8 cellular contexts compared by ENCODE assay signal in the genomic region with DNA sequence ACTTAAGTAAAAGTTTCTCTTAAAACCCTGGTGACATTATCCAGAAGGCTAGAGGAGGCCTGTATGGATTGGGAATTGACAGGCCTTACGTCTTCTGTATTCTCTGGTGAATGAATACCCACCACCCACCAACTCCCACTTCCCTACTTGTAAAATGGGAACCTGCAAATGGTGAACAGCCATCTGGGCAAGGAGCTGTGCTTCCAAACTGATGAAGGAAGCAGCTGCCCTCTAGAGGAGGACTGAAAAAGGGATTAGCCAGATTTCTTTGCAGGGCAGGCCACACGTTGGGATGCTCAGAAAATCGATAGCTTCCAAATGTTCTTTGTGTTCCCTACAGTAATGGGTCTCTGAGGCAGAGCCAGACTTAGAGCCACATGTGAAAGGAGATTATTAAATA. TPM values are rescaled to one million over a fixed set of nuclear protein-coding genes. Genes with fewer than 3 reads are reported as not detected.
DNase-seq lines count a peak whose midpoint lies in the region; ATAC-seq, FAIRE-seq and TF ChIP-seq lines count a peak whose summit lies in the region.

No MANE protein-coding gene starts in this region.

- no peak overlapping the region for H2AK5ac ChIP-seq in mesenchymal stem cell (ENCODE audit: low read length, severe bottlenecking)

- TF ChIP-seq POLR2A in prostate gland (IDR thresholded peaks at IDR 0.05) = no peak

- peak; percentile 52 for DNase-seq in ELR (ENCODE audit: low read depth)
- peak; percentile 16 for DNase-seq in astrocyte of the cerebellum (ENCODE audit: low read depth)
- DNase-seq in mesenchymal stem cell = peak; percentile 24
- no peak for DNase-seq in prostate gland (ENCODE audit: low spot score)
- no peak for DNase-seq in frontal cortex (ENCODE audit: low spot score in 2 of 2)

- no peak overlapping the region for H4K8ac ChIP-seq in mesenchymal stem cell (ENCODE audit: low read length)

- H3K27me3 ChIP-seq in mesenchymal stem cell (ENCODE audit: control insufficient read depth in 1 of 2, insufficient read depth in 1 of 2, low read length in 2 of 2) (no peaks in the 10 kb centered on the region), prostate gland (replicated peaks; ENCODE audit: insufficient read depth) (no peaks in the 10 kb centered on the region)

- no peak overlapping the region for H2BK120ac ChIP-seq in mesenchymal stem cell (ENCODE audit: low read depth, low read length)

- no peak for ATAC-seq in stimulated activated memory B cell treated with anti-CD40 and anti-IgM and Interleukin-4, amounts not matched to agents 10 μg/mL and 1 μg/mL and 100 μg/mL, for 72 hours
- no peak for ATAC-seq in HG03097 (IDR thresholded peaks at IDR 0.05; ENCODE audit: low FRiP score, unreplicated experiment)

- H3K4me3 Mint-ChIP-seq in stimulated activated memory B cell treated with anti-CD40 and anti-IgM and Interleukin-4, amounts not matched to agents 10 μg/mL and 1 μg/mL and 100 μg/mL, for 72 hours = no peak overlapping the region

- no peak overlapping the region for H3K27ac Mint-ChIP-seq in stimulated activated memory B cell treated with anti-CD40 and anti-IgM and Interleukin-4, amounts not matched to agents 10 μg/mL and 1 μg/mL and 100 μg/mL, for 72 hours

- no peak overlapping the region for H3K4me2 ChIP-seq in mesenchymal stem cell (ENCODE audit: low read length, poor library complexity, severe bottlenecking)

- H2BK15ac ChIP-seq in mesenchymal stem cell (ENCODE audit: low read depth, poor library complexity, severe bottlenecking) = no peak overlapping the region

- no peak overlapping the region for H2BK5ac ChIP-seq in mesenchymal stem cell (ENCODE audit: low read depth, low read length, poor library complexity, severe bottlenecking)

- H2AFZ ChIP-seq in mesenchymal stem cell (ENCODE audit: low read depth, low read length) = no peak overlapping the region

- no peaks in the 10 kb centered on the region for H3K9me3 Mint-ChIP-seq in stimulated activated memory B cell treated with anti-CD40 and anti-IgM and Interleukin-4, amounts not matched to agents 10 μg/mL and 1 μg/mL and 100 μg/mL, for 72 hours

- no peak overlapping the region for H3K23ac ChIP-seq in mesenchymal stem cell (ENCODE audit: low read length in 2 of 2)

- WGBS in mesenchymal stem cell = 67% methylated on average over 3 of the region's 3 CpGs
- 42% methylated on average over 3 of the region's 3 CpGs for WGBS in prostate gland

- H3K36me3 ChIP-seq in mesenchymal stem cell (ENCODE audit: control insufficient read depth in 1 of 2, insufficient read depth in 2 of 2, low read depth in 1 of 2, low read length in 2 of 2) (no peaks in the 10 kb centered on the region), prostate gland (no peaks in the 10 kb centered on the region)

- no peak overlapping the region for H3K14ac ChIP-seq in mesenchymal stem cell (ENCODE audit: low read length in 2 of 2)

- no peak overlapping the region for H3K4me3 ChIP-seq in astrocyte of the cerebellum (ENCODE audit: low read depth, low read length)
- H3K4me3 ChIP-seq in mesenchymal stem cell (ENCODE audit: insufficient read depth in 1 of 2, low read depth in 1 of 2, low read length in 2 of 2) = no peak overlapping the region
- H3K4me3 ChIP-seq in prostate gland = no peak overlapping the region

- in situ Hi-C loops in astrocyte of the cerebellum (cut with HindIII; ENCODE audit: low sequenced_read_pairs) = no loop called here

- H2BK12ac ChIP-seq in mesenchymal stem cell (ENCODE audit: low read length in 2 of 2) = no peak overlapping the region

- intact Hi-C loops in prostate gland (cut with DNase I) = no loop called here

- H3K4me1 Mint-ChIP-seq in stimulated activated memory B cell treated with anti-CD40 and anti-IgM and Interleukin-4, amounts not matched to agents 10 μg/mL and 1 μg/mL and 100 μg/mL, for 72 hours = peaks cover 4% of the 10 kb centered on the region

- H3K36me3 Mint-ChIP-seq in stimulated activated memory B cell treated with anti-CD40 and anti-IgM and Interleukin-4, amounts not matched to agents 10 μg/mL and 1 μg/mL and 100 μg/mL, for 72 hours = no peaks in the 10 kb centered on the region

- no peak overlapping the region for H3K4ac ChIP-seq in mesenchymal stem cell (ENCODE audit: low read depth in 1 of 2, low read length in 2 of 2)

- H3K79me1 ChIP-seq in mesenchymal stem cell (replicated peaks; ENCODE audit: low read length, poor library complexity, severe bottlenecking) = no peaks in the 10 kb centered on the region

- FAIRE-seq in frontal cortex (lab: Jason Lieb, UNC) = no peak

- H3K27me3 Mint-ChIP-seq in stimulated activated memory B cell treated with anti-CD40 and anti-IgM and Interleukin-4, amounts not matched to agents 10 μg/mL and 1 μg/mL and 100 μg/mL, for 72 hours = no peaks in the 10 kb centered on the region

- H3K18ac ChIP-seq in mesenchymal stem cell (ENCODE audit: low read depth in 1 of 2, low read length in 2 of 2) = no peak overlapping the region

- H3K27ac ChIP-seq in mesenchymal stem cell (ENCODE audit: low read length, poor library complexity, severe bottlenecking) (no peak overlapping the region), prostate gland (no peak overlapping the region)

- H3K4me1 ChIP-seq in mesenchymal stem cell (ENCODE audit: control insufficient read depth, insufficient read depth, low read depth, low read length) (no peaks in the 10 kb centered on the region), prostate gland (replicated peaks) (no peaks in the 10 kb centered on the region)

- H3K9me3 ChIP-seq in mesenchymal stem cell (ENCODE audit: control insufficient read depth, low read length) = no peaks in the 10 kb centered on the region
- H3K9me3 ChIP-seq in prostate gland = no peaks in the 10 kb centered on the region

- no peak overlapping the region for H3K9ac ChIP-seq in mesenchymal stem cell (ENCODE audit: low read length)

- TF ChIP-seq CTCF in LNCAP (IDR thresholded peaks at IDR 0.05) = peak; percentile 22; the same call in 1 of the 2 replicates
- peak; percentile 73 for TF ChIP-seq CTCF in astrocyte of the cerebellum (IDR thresholded peaks at IDR 0.05; ENCODE audit: low read depth, low read length, missing control alignments)
- TF ChIP-seq CTCF in prostate gland (IDR thresholded peaks at IDR 0.05) = no peak

- H4K91ac ChIP-seq in mesenchymal stem cell (ENCODE audit: low read length) = no peak overlapping the region

RNA-seq across cellular contexts. Expression of a gene that starts 39.3 kb away (rescaled TPM):
- polyA plus RNA-seq in mesenchymal stem cell (2013, experiment 1 of 2) = 0.39 TPM
- 0.52 TPM for polyA plus RNA-seq in mesenchymal stem cell (2013, experiment 2 of 2)
- total RNA-seq in prostate gland (1 to 10 TPM in 1 of 2 donors, not detected in 1; 1.0 TPM), frontal cortex (2.9 TPM)

RNA-seq across cellular contexts. Expression of a gene that starts 49.0 kb away (rescaled TPM):
- polyA plus RNA-seq in mesenchymal stem cell (2013, experiment 1 of 2) = 0.04 TPM
- polyA plus RNA-seq in mesenchymal stem cell (2013, experiment 2 of 2) = 0.10 TPM
- under 1 TPM in 1 of 2 donors, not detected in 1; 0.32 TPM for total RNA-seq in prostate gland
- not detected for total RNA-seq in frontal cortex

Comparison
In these comparisons a context has a peak if more than half of its experiments do, and no peak if none do; other contexts are left out.
1. DNase-seq: peak in ELR (single experiment), astrocyte of the cerebellum (single experiment) and mesenchymal stem cell (single experiment); none in prostate gland (single experiment) and frontal cortex (0 of 2).
2. CTCF ChIP-seq: peak in LNCAP (single experiment) and astrocyte of the cerebellum (single experiment); none in prostate gland (0 of 4).